Comparison of ENCODE assay signal across 10 cellular contexts in the genomic region with DNA sequence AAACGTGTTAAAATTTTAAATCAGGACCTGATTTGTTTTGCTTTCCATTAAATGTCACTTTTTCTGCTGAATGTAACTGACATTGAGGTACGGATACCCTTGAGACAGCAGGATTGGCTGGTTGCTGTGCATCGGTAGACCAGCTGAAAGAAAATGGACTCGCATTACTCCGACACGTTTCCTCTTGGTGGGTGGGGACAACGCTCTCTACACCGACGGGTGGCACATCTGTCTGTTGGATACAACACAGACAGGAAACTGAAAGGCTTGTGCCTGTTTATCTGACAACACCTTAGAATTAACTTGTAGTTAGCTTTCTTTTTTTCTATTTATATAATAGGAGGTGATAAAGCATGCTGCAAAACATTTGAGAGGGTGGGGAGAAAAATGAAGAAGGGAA. TPM values are rescaled to one million over a fixed set of nuclear protein-coding genes. Genes with fewer than 3 reads are reported as not detected.
DNase-seq lines count a peak whose midpoint lies in the region; TF ChIP-seq lines count a peak whose summit lies in the region.
"Had no signal": no experiment of that assay in that cellular context is flagged by ENCODE, and none has a peak within 500 bp of the region (broad histone marks: within the 10 kb centered on the region; RNA-seq: fewer than 3 reads in every experiment).

No MANE protein-coding gene starts in this region.

- H3K4me1 Mint-ChIP-seq in immature natural killer cell = peaks cover 18 to 38% of the 10 kb centered on the region in 2 donors
- no peaks in the 10 kb centered on the region for H3K4me1 Mint-ChIP-seq in Caco-2 (ENCODE audit: low read depth, unreplicated experiment)

- peak overlapping the region; percentile 87 to 98 (median 94) for H3K27ac Mint-ChIP-seq in immature natural killer cell
- H3K27ac Mint-ChIP-seq in Caco-2 (ENCODE audit: unreplicated experiment) = no peak overlapping the region
- H3K27ac Mint-ChIP-seq: type B pancreatic cell had no signal

- H3K4me3 Mint-ChIP-seq in immature natural killer cell (peak overlapping the region; percentile 38 to 79 (median 74)), Caco-2 (ENCODE audit: unreplicated experiment) (no peak overlapping the region)
- H3K4me3 Mint-ChIP-seq: type B pancreatic cell had no signal

- TF ChIP-seq CTCF in Caco-2 (IDR thresholded peaks at IDR 0.05; ENCODE audit: insufficient read depth in 1 of 2, low read depth in 1 of 2, low read length in 1 of 2, severe bottlenecking in 1 of 2, unreplicated experiment in 1 of 2) (no peak), ascending aorta (IDR thresholded peaks at IDR 0.05) (no peak)

- H3K36me3 ChIP-seq in Caco-2 (ENCODE audit: control insufficient read depth, insufficient read depth, low read length) (no peaks in the 10 kb centered on the region), ascending aorta (peaks cover 19 to 58% of the 10 kb centered on the region in 2 donors)

- H3K27me3 Mint-ChIP-seq in immature natural killer cell (ENCODE audit: low read depth in 3 of 3) (peaks cover 0 to 8% (median 0%) of the 10 kb centered on the region in 3 donors), Caco-2 (ENCODE audit: insufficient read depth, unreplicated experiment) (no peaks in the 10 kb centered on the region)
- H3K27me3 Mint-ChIP-seq: type B pancreatic cell had no signal

- H3K36me3 Mint-ChIP-seq in immature natural killer cell (peaks cover 5 to 16% (median 15%) of the 10 kb centered on the region in 3 donors), Caco-2 (ENCODE audit: insufficient read depth, unreplicated experiment) (peaks cover 36% of the 10 kb centered on the region)

- DNase-seq in T follicular helper cell (ENCODE audit: low read depth) = peak; percentile 68
- peak; percentile 61 for DNase-seq in activated CD8-positive, alpha-beta memory T cell treated with anti-CD3 and anti-CD28 coated beads, Interleukin-2, amount 50 U/mL, for 4 hours
- DNase-seq in immature natural killer cell = peak; percentile 66 to 72 (median 67)
- peak; percentile 33 to 46 for DNase-seq in stimulated activated CD8-positive, alpha-beta memory T cell treated with anti-CD3 and anti-CD28 coated beads, Interleukin-15, amount 100 ng/mL, for 4 hours (ENCODE audit: low read depth in 2 of 2)
- no peak for DNase-seq in NCI-H146 (lab: John Stamatoyannopoulos, UW)
- DNase-seq in Caco-2 = no peak
- DNase-seq in ascending aorta (ENCODE audit: low spot score in 2 of 2) = no peak
- DNase-seq in glomerular visceral epithelial cell (ENCODE audit: extremely low spot score) = no peak
- DNase-seq: SHP77 had no signal

- BruUV-seq in Caco-2 (replicated peaks; lab: Mats Ljungman, UMichigan) = no TSS peak

- no peak overlapping the region for H3K27ac ChIP-seq in ascending aorta

- intact Hi-C loops in Caco-2 (cut with micrococcal nuclease; ENCODE audit: unreplicated experiment) (no loop called here), ascending aorta (cut with DNase I) (no loop called here)

- H3K4me1 ChIP-seq in Caco-2 (no peaks in the 10 kb centered on the region), ascending aorta (no peaks in the 10 kb centered on the region)

- CTCF ChIA-PET in Caco-2 (lab: Charles Lee) = no interaction called here

- H3K27me3 ChIP-seq in Caco-2 (replicated peaks; ENCODE audit: control insufficient read depth, insufficient read depth, low read length) (no peaks in the 10 kb centered on the region), ascending aorta (no peaks in the 10 kb centered on the region)

- H3K4me3 ChIP-seq in Caco-2 (ENCODE audit: low read depth, low read length) (no peak overlapping the region), ascending aorta (no peak overlapping the region)

- H3K9me3 Mint-ChIP-seq in immature natural killer cell (no peaks in the 10 kb centered on the region), Caco-2 (ENCODE audit: unreplicated experiment) (no peaks in the 10 kb centered on the region)
- H3K9me3 Mint-ChIP-seq: type B pancreatic cell had no signal

- POLR2A ChIA-PET in Caco-2 (lab: Charles Lee) = no interaction called here

- H3K9me3 ChIP-seq in Caco-2 = no peaks in the 10 kb centered on the region
- no peaks in the 10 kb centered on the region for H3K9me3 ChIP-seq in ascending aorta

RNA-seq across cellular contexts. Expression of gene PRPF38A, which starts 19.4 kb away (rescaled TPM):
- 10 to 100 TPM; 34.3 to 56.6 (median 42.0) TPM for polyA plus RNA-seq in immature natural killer cell
- 40.4 and 43.1 TPM in 2 replicates for total RNA-seq in Caco-2 (2022)
- 20.3 TPM for total RNA-seq in ascending aorta

RNA-seq across cellular contexts. Expression of gene ORC1, which starts 19.5 kb away (rescaled TPM):
- 1 to 10 TPM in 1 of 3 donors, under 1 TPM in 2; 0.46 to 1.2 (median 0.58) TPM for polyA plus RNA-seq in immature natural killer cell
- total RNA-seq in Caco-2 (2022) (12.1 and 14.0 TPM in 2 replicates), ascending aorta (not detected)

RNA-seq across cellular contexts. Expression of gene CC2D1B, which starts 57.8 kb away (rescaled TPM):
- 10 to 100 TPM in 1 of 3 donors, 1 to 10 TPM in 2; 4.6 to 15.5 (median 4.8) TPM for polyA plus RNA-seq in immature natural killer cell
- total RNA-seq in Caco-2 (2022) = 31.1 and 32.4 TPM in 2 replicates
- total RNA-seq in ascending aorta = 45.4 TPM

Comparison
In these comparisons a context has a peak if more than half of its experiments do, and no peak if none do; other contexts are left out.
1. DNase-seq: peak in T follicular helper cell (single experiment), activated CD8-positive, alpha-beta memory T cell treated with anti-CD3 and anti-CD28 coated beads, Interleukin-2, amount 50 U/mL, for 4 hours (single experiment), immature natural killer cell (3 of 3) and stimulated activated CD8-positive, alpha-beta memory T cell treated with anti-CD3 and anti-CD28 coated beads, Interleukin-15, amount 100 ng/mL, for 4 hours (2 of 2); none in NCI-H146 (single experiment), Caco-2 (0 of 2), ascending aorta (0 of 2) and glomerular visceral epithelial cell (single experiment).
2. RNA of gene ORC1, which starts 19.5 kb away (total RNA-seq): 12.1 to 14.0 TPM in Caco-2; not detected in ascending aorta (single experiment); every median in the first group is over 10 times any median in the second.